9 cellular contexts compared by ENCODE assay signal in genomic region chr1:39196244-39197215, GRCh38. TPM values are rescaled to one million over a fixed set of nuclear protein-coding genes. Genes with fewer than 3 reads are reported as not detected.
A peak's percentile ranks its signal among the peaks of the same experiment; 100 is the strongest.
DNase-seq lines count a peak whose midpoint lies in the region; ATAC-seq and TF ChIP-seq lines count a peak whose summit lies in the region.
"Had no signal": no experiment of that assay in that cellular context is flagged by ENCODE, and none has a peak within 500 bp of the region (broad histone marks: within the 10 kb centered on the region; RNA-seq: fewer than 3 reads in every experiment).

No MANE protein-coding gene starts in this region.

- H3K27me3 ChIP-seq in breast epithelium = no peaks in the 10 kb centered on the region

- peak; percentile 81 for DNase-seq in EL
- peak in 4 of 5 experiments; percentile 40 to 94 (median 68) for DNase-seq in T-helper 2 cell
- no peak for DNase-seq in breast epithelium (ENCODE audit: low spot score in 2 of 2)
- DNase-seq in pons (ENCODE audit: low spot score) = peak; percentile 12
- DNase-seq in DMS 273 (lab: John Stamatoyannopoulos, UW; ENCODE audit: unreplicated experiment) = no peak
- DNase-seq in NCI-H2171 treated with DMSO at 0.1 percent for 48 hours (lab: John Stamatoyannopoulos, UW) = no peak
- DNase-seq in caudate nucleus (lab: John Stamatoyannopoulos, UW) = no peak
- DNase-seq: left cardiac atrium had no signal

- H3K4me3 ChIP-seq in breast epithelium = no peak overlapping the region

- no peak for TF ChIP-seq CTCF in breast epithelium (IDR thresholded peaks at IDR 0.05)

- H3K27ac ChIP-seq in breast epithelium = peak overlapping the region; percentile 62 to 90
- no peak overlapping the region for H3K27ac ChIP-seq in caudate nucleus (ENCODE audit: low read depth, low read length)

- intact Hi-C loops in breast epithelium (cut with DNase I; ENCODE audit: low total_unique reads) = no loop called here

- H3K36me3 ChIP-seq in breast epithelium = no peaks in the 10 kb centered on the region

- no peaks in the 10 kb centered on the region for H3K9me3 ChIP-seq in breast epithelium

- peak; percentile 51 for ATAC-seq in HG03342 (IDR thresholded peaks at IDR 0.05; ENCODE audit: unreplicated experiment)

- H3K4me1 ChIP-seq in breast epithelium = peaks cover 4 to 35% of the 10 kb centered on the region in 2 donors

- no peak for TF ChIP-seq POLR2A in breast epithelium (IDR thresholded peaks at IDR 0.05)

RNA-seq across cellular contexts. Expression of gene MACF1, which starts 8.0 kb away (rescaled TPM):
- total RNA-seq in breast epithelium = 100 to 1,000 TPM; 279 to 350 (median 325) TPM

Comparison
In these comparisons a context has a peak if more than half of its experiments do, and no peak if none do; other contexts are left out.
1. DNase-seq: peak in EL (single experiment), T-helper 2 cell (4 of 5) and pons (single experiment); none in breast epithelium (0 of 2), DMS 273 (single experiment), NCI-H2171 treated with DMSO at 0.1 percent for 48 hours (single experiment) and caudate nucleus (0 of 61).